ENCODE assay signal across 16 cellular contexts in the genomic region with DNA sequence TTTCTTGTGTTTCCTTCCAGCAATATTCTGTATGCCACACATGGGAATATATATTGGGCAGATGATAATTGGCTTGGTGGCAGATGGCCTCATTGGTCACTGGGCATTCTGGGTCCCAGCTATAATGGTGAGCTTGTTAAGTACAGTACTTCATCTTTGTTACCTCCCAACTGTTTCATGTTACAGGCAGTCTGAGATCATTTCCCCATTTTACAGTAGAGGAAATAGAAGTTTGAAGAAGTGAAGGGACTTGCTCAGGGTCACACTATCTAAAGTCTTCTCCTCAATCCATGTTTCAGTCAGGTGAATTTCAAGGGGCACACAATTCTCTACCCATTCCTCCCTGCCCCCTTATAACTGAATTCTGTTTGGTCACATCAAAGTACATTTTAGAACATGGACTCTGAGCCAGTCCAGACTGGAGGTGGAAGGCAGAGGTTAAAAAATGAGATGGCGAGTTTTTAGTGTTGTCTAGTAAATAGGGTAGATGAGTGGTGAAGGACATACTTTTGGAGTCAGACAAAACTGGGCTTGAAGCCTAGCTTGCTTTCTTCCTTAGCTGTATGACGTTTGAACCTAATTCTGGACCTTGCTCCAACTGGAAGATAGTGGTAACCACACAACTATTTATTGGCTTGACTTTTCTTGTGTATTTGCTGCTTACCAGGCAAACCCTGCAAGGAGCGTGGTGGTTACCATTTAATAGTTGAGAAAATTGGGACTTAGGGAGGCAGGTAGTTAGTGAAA.
"Had no signal": no experiment of that assay in that cellular context is flagged by ENCODE, and none has a peak within 500 bp of the region (broad histone marks: within the 10 kb centered on the region; RNA-seq: fewer than 3 reads in every experiment).

No MANE protein-coding gene starts in this region.

- H3K36me3 ChIP-seq: thoracic aorta had no signal

- H3K4me3 ChIP-seq: thoracic aorta had no signal

- H3K27ac Mint-ChIP-seq: activated CD4-positive, alpha-beta memory T cell treated with anti-CD3 and anti-CD28 coated beads, Interleukin-2, amount 10 ng/mL, durations not matched to agents 7 days and 5 days; activated CD4-positive, alpha-beta T cell treated with anti-CD3 and anti-CD28 coated beads for 36 hours; activated naive CD4-positive, alpha-beta T cell treated with anti-CD3 and anti-CD28 coated beads for 36 hours; activated T-cell treated with anti-CD3 and anti-CD28 coated beads, Interleukin-2, amount 50 U/mL, for 72 hours; immature natural killer cell; progenitor cell of endocrine pancreas; T-cell had no signal

- H3K9me3 Mint-ChIP-seq: activated CD4-positive, alpha-beta memory T cell treated with anti-CD3 and anti-CD28 coated beads, Interleukin-2, amount 10 ng/mL, durations not matched to agents 7 days and 5 days; activated naive CD4-positive, alpha-beta T cell treated with anti-CD3 and anti-CD28 coated beads for 36 hours; immature natural killer cell had no signal

- ATAC-seq: activated CD4-positive, alpha-beta T cell treated with anti-CD3 and anti-CD28 coated beads for 36 hours; activated T-cell treated with anti-CD3 and anti-CD28 coated beads, Interleukin-2, amount 50 U/mL, for 72 hours; naive thymus-derived CD8-positive, alpha-beta T cell; sciatic nerve; stimulated activated naive CD8-positive, alpha-beta T cell treated with anti-CD3 and anti-CD28 coated beads, Interleukin-15, amount 100 ng/mL, for 72 hours; T-cell had no signal

- H3K9me3 ChIP-seq: thoracic aorta had no signal

- DNase-seq: activated CD4-positive, alpha-beta memory T cell treated with anti-CD3 and anti-CD28 coated beads, Interleukin-2, amount 10 ng/mL, durations not matched to agents 7 days and 5 days; activated CD4-positive, alpha-beta T cell treated with anti-CD3 and anti-CD28 coated beads for 36 hours; activated naive CD4-positive, alpha-beta T cell treated with anti-CD3 and anti-CD28 coated beads for 36 hours; activated T-cell treated with anti-CD3 and anti-CD28 coated beads, Interleukin-2, amount 50 U/mL, for 72 hours; amygdala; immature natural killer cell; naive thymus-derived CD8-positive, alpha-beta T cell; occipital lobe; stimulated activated CD4-positive, alpha-beta T cell treated with anti-CD3 and anti-CD28 coated beads, Interleukin-2, amount 100 ng/mL, for 24 hours; stimulated activated naive CD8-positive, alpha-beta T cell treated with anti-CD3 and anti-CD28 coated beads, Interleukin-15, amount 100 ng/mL, for 72 hours; T-cell; T1000 had no signal

- H3K27ac ChIP-seq: thoracic aorta, VCaP had no signal

- H3K27me3 Mint-ChIP-seq: activated CD4-positive, alpha-beta memory T cell treated with anti-CD3 and anti-CD28 coated beads, Interleukin-2, amount 10 ng/mL, durations not matched to agents 7 days and 5 days; activated CD4-positive, alpha-beta T cell treated with anti-CD3 and anti-CD28 coated beads for 36 hours; stimulated activated naive CD8-positive, alpha-beta T cell treated with anti-CD3 and anti-CD28 coated beads, Interleukin-15, amount 100 ng/mL, for 72 hours; T-cell had no signal
